Comparison of ENCODE assay signal across 8 cellular contexts in the genomic region with DNA sequence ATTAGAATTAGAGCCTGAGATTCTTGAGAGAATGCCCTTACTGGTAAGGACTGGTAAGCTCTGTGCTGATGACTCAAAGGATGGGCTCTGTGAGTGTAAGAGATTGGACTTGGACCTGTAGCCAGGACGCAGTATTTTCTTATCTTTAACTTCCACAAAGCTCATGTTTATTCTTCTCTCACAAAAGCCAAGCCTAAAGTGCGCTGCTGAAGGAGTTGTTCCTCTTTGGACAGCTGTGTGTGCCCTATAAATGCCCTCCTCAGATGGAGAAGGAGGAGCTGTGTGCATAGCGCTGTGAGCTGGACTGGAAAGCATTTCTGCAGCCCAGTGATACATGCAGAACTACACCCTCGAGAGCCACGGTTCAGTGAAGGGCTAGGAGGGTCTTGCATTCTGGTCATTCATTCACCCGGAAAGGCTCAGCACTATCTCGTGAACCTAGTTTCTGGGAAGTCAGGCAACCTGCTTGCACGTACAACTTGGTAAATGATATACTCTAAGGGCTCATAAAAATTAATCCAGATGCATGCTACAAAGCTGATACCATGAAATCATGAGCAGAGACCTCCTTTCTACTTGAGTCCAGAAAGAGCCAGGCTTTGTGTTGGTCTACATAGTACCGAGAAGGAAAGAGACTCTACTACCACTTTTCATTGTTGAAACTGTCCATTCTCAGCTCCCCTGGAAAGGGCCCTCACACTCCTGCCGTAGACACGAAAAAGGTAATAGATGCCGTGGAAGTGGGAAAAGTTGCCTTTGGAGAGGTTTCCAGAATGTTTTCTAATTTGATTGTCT.
A peak's percentile ranks its signal among the peaks of the same experiment; 100 is the strongest.
DNase-seq lines count a peak whose midpoint lies in the region; ATAC-seq and TF ChIP-seq lines count a peak whose summit lies in the region.

No MANE protein-coding gene starts in this region.

- H3K4me1 ChIP-seq in breast epithelium = no peaks in the 10 kb centered on the region
- peaks cover 7% of the 10 kb centered on the region for H3K4me1 ChIP-seq in mammary epithelial cell (ENCODE audit: insufficient read depth, low read length)

- intact Hi-C loops in left cardiac atrium (cut with DNase I) = no loop called here
- intact Hi-C loops in breast epithelium (cut with DNase I; ENCODE audit: low total_unique reads) = no loop called here
- intact Hi-C loops in mammary epithelial cell (cut with micrococcal nuclease) = no loop called here

- TF ChIP-seq CTCF in GM12865 (IDR thresholded peaks at IDR 0.05; ENCODE audit: insufficient read depth, low read depth, low read length, missing control alignments) (no peak), GM10248 (IDR thresholded peaks at IDR 0.05; ENCODE audit: control extremely low read depth, extremely low read depth, low read depth, missing control alignments) (no peak), breast epithelium (IDR thresholded peaks at IDR 0.05) (no peak), mammary epithelial cell (conservative IDR thresholded peaks at IDR 0.05 in 1 of 2, IDR thresholded peaks at IDR 0.05 in 1 of 2; ENCODE audit: extremely low read depth in 1 of 2, insufficient read depth in 1 of 2, low read depth in 1 of 2, low read length in 2 of 2) (no peak)

- H2AFZ ChIP-seq in mammary epithelial cell (ENCODE audit: low read depth, low read length) = no peak overlapping the region

- ATAC-seq in HG02763 (IDR thresholded peaks at IDR 0.05; ENCODE audit: unreplicated experiment) = peak; percentile 65
- peak; percentile 70 to 94 for ATAC-seq in left cardiac atrium

- dilution Hi-C loops in mammary epithelial cell (cut with HindIII; ENCODE audit: low sequenced_read_pairs) = no loop called here

- 98% methylated on average over 11 of the region's 12 CpGs for WGBS in mammary epithelial cell (ENCODE audit: low coverage, missing lambda C conversion rate)

- CTCF ChIA-PET in GM10248 (lab: Yijun Ruan, JAX) (interaction anchor here (1.4 kb wide), 1 partner anchor 91 kb away, joined by 3 read pairs; no protein-coding TSS in a partner anchor), mammary epithelial cell (lab: Charles Lee; ENCODE audit: low non-redundant PET) (no interaction called here)

- POLR2A ChIA-PET in GM10248 (lab: Yijun Ruan, JAX) = no interaction called here

- DNase-seq in GM12865 (ENCODE audit: low read depth) = peak; percentile 36
- DNase-seq in NCI-H69 (lab: John Stamatoyannopoulos, UW) = peak; percentile 14
- no peak for DNase-seq in left cardiac atrium
- peak; percentile 54 for DNase-seq in ureter (ENCODE audit: low spot score)
- no peak for DNase-seq in GM10248 (ENCODE audit: extremely low spot score)
- DNase-seq in breast epithelium (ENCODE audit: low spot score in 2 of 2) = no peak
- DNase-seq in mammary epithelial cell = no peak

- no peak for TF ChIP-seq POLR2A in breast epithelium (IDR thresholded peaks at IDR 0.05)

- no peaks in the 10 kb centered on the region for H3K79me2 ChIP-seq in mammary epithelial cell (ENCODE audit: insufficient read depth, low read length)

- in situ Hi-C loops in mammary epithelial cell (cut with MboI; ENCODE audit: low sequenced_read_pairs in 2 of 2) = no loop called here

- H3K4me3 ChIP-seq in GM12865 (ENCODE audit: low read depth, low read length) (no peak overlapping the region), breast epithelium (no peak overlapping the region), mammary epithelial cell (replicated peaks in 1 of 3; ENCODE audit: insufficient read depth in 1 of 3, low read depth in 2 of 3, low read length in 3 of 3) (no peak overlapping the region)

- H3K9me3 ChIP-seq in breast epithelium = no peaks in the 10 kb centered on the region
- no peaks in the 10 kb centered on the region for H3K9me3 ChIP-seq in mammary epithelial cell (replicated peaks; ENCODE audit: insufficient read depth, low read length)

- no peak overlapping the region for H3K9ac ChIP-seq in mammary epithelial cell (ENCODE audit: insufficient read depth, low read length)

- no peak overlapping the region for H3K4me2 ChIP-seq in mammary epithelial cell (ENCODE audit: insufficient read depth, low read depth, low read length)

- H3K27me3 ChIP-seq in breast epithelium = no peaks in the 10 kb centered on the region
- no peaks in the 10 kb centered on the region for H3K27me3 ChIP-seq in mammary epithelial cell (ENCODE audit: insufficient read depth, low read length)

- H3K27ac ChIP-seq in breast epithelium (no peak overlapping the region), mammary epithelial cell (ENCODE audit: insufficient read depth, low read depth, low read length) (no peak overlapping the region)

- no peaks in the 10 kb centered on the region for H4K20me1 ChIP-seq in mammary epithelial cell (ENCODE audit: insufficient read depth, low read length)

- H3K36me3 ChIP-seq in breast epithelium = no peaks in the 10 kb centered on the region
- no peaks in the 10 kb centered on the region for H3K36me3 ChIP-seq in mammary epithelial cell (ENCODE audit: insufficient read depth, low read length)

- BruUV-seq in mammary epithelial cell (replicated peaks; lab: Mats Ljungman, UMichigan) = no TSS peak

Comparison
In these comparisons a context has a peak if more than half of its experiments do, and no peak if none do; other contexts are left out.
1. DNase-seq: peak in GM12865 (single experiment), NCI-H69 (single experiment) and ureter (single experiment); none in left cardiac atrium (single experiment), GM10248 (single experiment), breast epithelium (0 of 2) and mammary epithelial cell (single experiment).